8 cellular contexts compared by ENCODE assay signal in genomic region chr17:76968707-76969597, GRCh38.
A peak's percentile ranks its signal among the peaks of the same experiment; 100 is the strongest.
DNase-seq lines count a peak whose midpoint lies in the region; ATAC-seq and TF ChIP-seq lines count a peak whose summit lies in the region.

No MANE protein-coding gene starts in this region.

- no peak overlapping the region for H3K27ac Mint-ChIP-seq in T-helper 2 cell treated with Interferon-gamma antibody and Interleukin-4, amounts not matched to agents 5 μg/mL and 100 μg/mL, for 36 hours
- H3K27ac Mint-ChIP-seq in naive thymus-derived CD4-positive, alpha-beta T cell: peak overlapping the region; percentile 11 to 85 (median 54)

- H3K9me3 Mint-ChIP-seq in T-helper 2 cell treated with Interferon-gamma antibody and Interleukin-4, amounts not matched to agents 5 μg/mL and 100 μg/mL, for 36 hours: no peaks in the 10 kb centered on the region
- no peaks in the 10 kb centered on the region for H3K9me3 Mint-ChIP-seq in naive thymus-derived CD4-positive, alpha-beta T cell

- no peak for TF ChIP-seq CTCF in testis (IDR thresholded peaks at IDR 0.05)

- peaks cover 10% of the 10 kb centered on the region for H3K4me1 Mint-ChIP-seq in T-helper 2 cell treated with Interferon-gamma antibody and Interleukin-4, amounts not matched to agents 5 μg/mL and 100 μg/mL, for 36 hours (ENCODE audit: low read depth)
- H3K4me1 Mint-ChIP-seq in naive thymus-derived CD4-positive, alpha-beta T cell: peaks cover 9 to 37% (median 17%) of the 10 kb centered on the region in 7 donors

- ATAC-seq in naive thymus-derived CD4-positive, alpha-beta T cell: peak; percentile 80
- no peak for ATAC-seq in HG02973 (IDR thresholded peaks at IDR 0.05; ENCODE audit: unreplicated experiment)

- H3K27me3 Mint-ChIP-seq in T-helper 2 cell treated with Interferon-gamma antibody and Interleukin-4, amounts not matched to agents 5 μg/mL and 100 μg/mL, for 36 hours (ENCODE audit: low read depth): peaks cover 71% of the 10 kb centered on the region
- peaks cover 0 to 56% (median 8%) of the 10 kb centered on the region in 5 donors for H3K27me3 Mint-ChIP-seq in naive thymus-derived CD4-positive, alpha-beta T cell

- H3K4me3 Mint-ChIP-seq in T-helper 2 cell treated with Interferon-gamma antibody and Interleukin-4, amounts not matched to agents 5 μg/mL and 100 μg/mL, for 36 hours: peak overlapping the region; percentile 66
- peak overlapping the region; percentile 74 to 92 (median 86) for H3K4me3 Mint-ChIP-seq in naive thymus-derived CD4-positive, alpha-beta T cell

- H3K4me3 ChIP-seq in naive thymus-derived CD4-positive, alpha-beta T cell (ENCODE audit: low read length): peak overlapping the region; percentile 59
- peak overlapping the region; percentile 1 to 46 for H3K4me3 ChIP-seq in testis

- peak overlapping the region; percentile 51 for H3K27ac ChIP-seq in naive thymus-derived CD4-positive, alpha-beta T cell (ENCODE audit: low read depth, low read length)
- no peak overlapping the region for H3K27ac ChIP-seq in testis

- intact Hi-C loops in naive thymus-derived CD4-positive, alpha-beta T cell (cut with micrococcal nuclease): loop anchor here (1.0 to 2.0 kb wide), 3 partner anchors 29 to 42 kb away; no protein-coding TSS in a partner anchor
- intact Hi-C loops in testis (cut with DNase I; ENCODE audit: low total_unique reads): no loop called here

- DNase-seq in CD1c-positive myeloid dendritic cell (ENCODE audit: extremely low spot score) (peak; percentile 16), NCI-H1105 treated with DMSO at 0.1 percent for 48 hours (lab: John Stamatoyannopoulos, UW) (peak; percentile 89), cerebellum (ENCODE audit: low spot score) (peak; percentile 31), testis (peak; percentile 56), GF-D8 (lab: John Stamatoyannopoulos, UW) (no peak)
- DNase-seq in T-helper 2 cell treated with Interferon-gamma antibody and Interleukin-4, amounts not matched to agents 5 μg/mL and 100 μg/mL, for 36 hours (ENCODE audit: low spot score): peak; percentile 28
- peak; percentile 21 to 48 (median 36) for DNase-seq in naive thymus-derived CD4-positive, alpha-beta T cell

- POLR2A ChIA-PET in naive thymus-derived CD4-positive, alpha-beta T cell (lab: Charles Lee): interaction anchor here (0.5 to 1.5 kb wide), 7 partner anchors 12 to 31 kb away, joined by 3 to 5 read pairs (median 4); no protein-coding TSS in a partner anchor

- no peak for TF ChIP-seq POLR2A in testis (IDR thresholded peaks at IDR 0.05)

- H3K27me3 ChIP-seq in naive thymus-derived CD4-positive, alpha-beta T cell (ENCODE audit: control insufficient read depth in 2 of 2, insufficient read depth in 2 of 2, low read length in 2 of 2): no peaks in the 10 kb centered on the region
- H3K27me3 ChIP-seq in testis: no peaks in the 10 kb centered on the region

- no peaks in the 10 kb centered on the region for H3K9me3 ChIP-seq in naive thymus-derived CD4-positive, alpha-beta T cell (ENCODE audit: control insufficient read depth in 2 of 3, low read length in 3 of 3)
- no peaks in the 10 kb centered on the region for H3K9me3 ChIP-seq in testis

- CTCF ChIA-PET in naive thymus-derived CD4-positive, alpha-beta T cell (lab: Charles Lee): interaction anchor here (0.8 to 1.4 kb wide), 3 partner anchors 9 to 44 kb away, joined by 3 to 4 read pairs (median 3); no protein-coding TSS in a partner anchor

- 4 to 10% methylated on average over 7 to 44 of the region's 45 CpGs for WGBS in testis, 2 donors

- no peaks in the 10 kb centered on the region for H3K36me3 ChIP-seq in naive thymus-derived CD4-positive, alpha-beta T cell (ENCODE audit: control insufficient read depth in 2 of 3, insufficient read depth in 3 of 3, low read length in 3 of 3)
- H3K36me3 ChIP-seq in testis (ENCODE audit: low read depth, missing control alignments): no peaks in the 10 kb centered on the region

- H3K4me1 ChIP-seq in naive thymus-derived CD4-positive, alpha-beta T cell (ENCODE audit: control insufficient read depth in 2 of 2, insufficient read depth in 2 of 2, low read length in 2 of 2): peaks cover 7 to 12% of the 10 kb centered on the region in 2 donors
- peaks cover 9% of the 10 kb centered on the region for H3K4me1 ChIP-seq in testis

- H3K36me3 Mint-ChIP-seq in T-helper 2 cell treated with Interferon-gamma antibody and Interleukin-4, amounts not matched to agents 5 μg/mL and 100 μg/mL, for 36 hours (ENCODE audit: low read depth): no peaks in the 10 kb centered on the region
- H3K36me3 Mint-ChIP-seq in naive thymus-derived CD4-positive, alpha-beta T cell: peaks cover 0 to 2% (median 0%) of the 10 kb centered on the region in 5 donors
